Comparison of ENCODE assay signal across 1 cellular context in the genomic region with DNA sequence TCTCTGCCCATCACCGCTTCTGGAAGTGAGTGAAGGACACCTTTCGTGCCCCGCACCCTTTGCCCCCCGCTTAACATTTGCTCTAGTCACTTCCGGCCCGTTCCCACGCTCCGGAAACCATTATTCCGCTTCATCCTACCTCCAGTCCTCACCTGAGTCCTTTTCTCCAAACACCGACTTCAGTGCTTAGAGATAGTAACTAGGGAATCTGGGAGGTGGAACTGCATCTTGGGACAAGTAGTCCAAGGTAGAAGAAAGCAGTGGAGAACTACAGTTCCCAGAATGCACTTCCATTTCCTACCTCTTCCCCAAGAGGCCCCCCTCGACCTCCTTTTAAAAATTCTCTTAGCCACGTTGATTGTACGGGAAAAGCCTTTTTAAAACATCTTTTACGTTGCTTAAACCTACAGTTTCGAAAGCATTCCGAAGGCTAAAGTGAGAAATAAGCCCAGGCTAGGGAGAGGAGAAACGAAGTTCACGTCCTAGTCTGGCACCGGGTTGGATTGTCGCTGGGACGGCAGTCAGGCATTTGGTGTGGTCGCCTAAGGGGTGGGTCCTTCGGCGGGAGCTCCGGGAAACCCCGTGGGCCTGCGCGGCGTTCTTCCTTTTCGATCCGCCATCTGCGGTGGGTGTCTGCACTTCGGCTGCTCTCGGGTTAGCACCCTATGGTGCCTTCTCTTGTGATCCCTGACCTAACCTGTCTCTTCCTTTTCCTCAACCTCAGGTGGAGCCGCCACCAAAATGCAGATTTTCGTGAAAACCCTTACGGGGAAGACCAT.
A peak's percentile ranks its signal among the peaks of the same experiment; 100 is the strongest.
TF ChIP-seq lines count a peak whose summit lies in the region.

A gene (minus strand): TSS at position 210 of the 779 bp plus-strand sequence. CDS start 9,882 bp downstream, outside the sequence.
A gene (plus strand): TSS at position 605 of the 779 bp plus-strand sequence. CDS start 137 bp downstream, at position 742.

TF ChIP-seq in HepG2, 621 proteins besides CTCF, POLR2A, EP300 and RAD21 (continued from another document and continues in another):
- TF ChIP-seq MTA1 (CRISPR knock-in tag; IDR thresholded peaks at IDR 0.05; ENCODE audit: borderline replicate concordance) (no peak), ZNF607 (CRISPR knock-in tag; IDR thresholded peaks at IDR 0.05; ENCODE audit: borderline replicate concordance) (peak; percentile 59; the same call in 1 of the 2 replicates), NFKBIZ (CRISPR knock-in tag; IDR thresholded peaks at IDR 0.05) (peak; percentile 22; the same call in 1 of the 2 replicates), NFKB2 (CRISPR knock-in tag; IDR thresholded peaks at IDR 0.05; ENCODE audit: borderline replicate concordance) (peak; percentile 87), ZFP37 (CRISPR knock-in tag; IDR thresholded peaks at IDR 0.05; ENCODE audit: borderline replicate concordance) (0 out of 2 replicates have a peak, but pooled peaks have one; percentile 40), YY1 (IDR thresholded peaks at IDR 0.05; ENCODE audit: insufficient read depth, insufficient replicate concordance, low read depth, low read length) (peak; percentile 89), BRCA1 (CRISPR knock-in tag; IDR thresholded peaks at IDR 0.05) (0 out of 2 replicates have a peak, but pooled peaks have one; percentile 67), ZFP1 (CRISPR knock-in tag; IDR thresholded peaks at IDR 0.05) (peak; percentile 17; the same call in 1 of the 2 replicates), ZNF775 (CRISPR knock-in tag; IDR thresholded peaks at IDR 0.05; ENCODE audit: borderline replicate concordance) (no peak), RARA (CRISPR knock-in tag; IDR thresholded peaks at IDR 0.05) (no peak; the same call in 1 of the 2 replicates), PAWR (CRISPR knock-in tag; IDR thresholded peaks at IDR 0.05; ENCODE audit: borderline replicate concordance) (no peak), KLF12 (CRISPR knock-in tag; IDR thresholded peaks at IDR 0.05; ENCODE audit: borderline replicate concordance) (peak; percentile 71; the same call in 1 of the 2 replicates), EEA1 (CRISPR knock-in tag; IDR thresholded peaks at IDR 0.05; ENCODE audit: borderline replicate concordance) (peak; percentile 19; the same call in 1 of the 2 replicates), ZFP90 (CRISPR knock-in tag; IDR thresholded peaks at IDR 0.05; ENCODE audit: borderline replicate concordance) (peak; percentile 91; the same call in 1 of the 2 replicates), ZNF263 (CRISPR knock-in tag; IDR thresholded peaks at IDR 0.05) (peak; percentile 53; the same call in 1 of the 2 replicates), MAFF (IDR thresholded peaks at IDR 0.05; ENCODE audit: low read depth, low read length) (no peak), ZNF614 (CRISPR knock-in tag; IDR thresholded peaks at IDR 0.05; ENCODE audit: borderline replicate concordance) (0 out of 2 replicates have a peak, but pooled peaks have one; percentile 6), ZNF143 (CRISPR knock-in tag; IDR thresholded peaks at IDR 0.05) (peak; percentile 92), BORCS8-MEF2B (CRISPR knock-in tag; IDR thresholded peaks at IDR 0.05) (peak; percentile 55), ZNF383 (CRISPR knock-in tag; IDR thresholded peaks at IDR 0.05; ENCODE audit: borderline replicate concordance) (0 out of 2 replicates have a peak, but pooled peaks have one; percentile 22), KDM1A (CRISPR knock-in tag; IDR thresholded peaks at IDR 0.05) (no peak), ZFX (CRISPR knock-in tag; IDR thresholded peaks at IDR 0.05; ENCODE audit: low read depth) (peak; percentile 87), NAIF1 (CRISPR knock-in tag; IDR thresholded peaks at IDR 0.05; ENCODE audit: borderline replicate concordance) (peak; percentile 67), ZNF790 (CRISPR knock-in tag; IDR thresholded peaks at IDR 0.05; ENCODE audit: borderline replicate concordance) (0 out of 2 replicates have a peak, but pooled peaks have one; percentile 65), ZNF563 (CRISPR knock-in tag; IDR thresholded peaks at IDR 0.05) (peak; percentile 57; the same call in 1 of the 2 replicates), ZNF672 (CRISPR knock-in tag; IDR thresholded peaks at IDR 0.05) (no peak), TBX2 (CRISPR knock-in tag; IDR thresholded peaks at IDR 0.05; ENCODE audit: borderline replicate concordance) (peak; percentile 56), ZNF329 (CRISPR knock-in tag; IDR thresholded peaks at IDR 0.05; ENCODE audit: low read depth) (peak; percentile 64), NR2F2 (IDR thresholded peaks at IDR 0.05; ENCODE audit: borderline replicate concordance, low read depth) (peak; percentile 71; the same call in 1 of the 2 replicates), ZNF510 (CRISPR knock-in tag; IDR thresholded peaks at IDR 0.05; ENCODE audit: low read depth) (peak; percentile 29; the same call in 1 of the 2 replicates), SAP130 (CRISPR knock-in tag; IDR thresholded peaks at IDR 0.05; ENCODE audit: low read depth) (peak; percentile 94), SNRNP70 (IDR thresholded peaks at IDR 0.05; ENCODE audit: low read depth, low read length) (no peak), SMARCE1 (IDR thresholded peaks at IDR 0.05; ENCODE audit: borderline replicate concordance) (no peak), ZNF670 (CRISPR knock-in tag; IDR thresholded peaks at IDR 0.05; ENCODE audit: borderline replicate concordance) (peak; percentile 42; the same call in 1 of the 2 replicates), ZNF282 (IDR thresholded peaks at IDR 0.05; ENCODE audit: partially characterized antibody) (no peak), ZNF20 (CRISPR knock-in tag; IDR thresholded peaks at IDR 0.05) (0 out of 2 replicates have a peak, but pooled peaks have one; percentile 32), NR2F1 (CRISPR knock-in tag; IDR thresholded peaks at IDR 0.05) (0 out of 4 replicates have a peak, but pooled peaks of 1 of the 2 experiments have one; percentile 13)
- TF ChIP-seq, protein P1, sequence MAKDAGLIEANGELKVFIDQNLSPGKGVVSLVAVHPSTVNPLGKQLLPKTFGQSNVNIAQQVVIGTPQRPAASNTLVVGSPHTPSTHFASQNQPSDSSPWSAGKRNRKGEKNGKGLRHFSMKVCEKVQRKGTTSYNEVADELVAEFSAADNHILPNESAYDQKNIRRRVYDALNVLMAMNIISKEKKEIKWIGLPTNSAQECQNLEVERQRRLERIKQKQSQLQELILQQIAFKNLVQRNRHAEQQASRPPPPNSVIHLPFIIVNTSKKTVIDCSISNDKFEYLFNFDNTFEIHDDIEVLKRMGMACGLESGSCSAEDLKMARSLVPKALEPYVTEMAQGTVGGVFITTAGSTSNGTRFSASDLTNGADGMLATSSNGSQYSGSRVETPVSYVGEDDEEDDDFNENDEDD (CRISPR knock-in tag; IDR thresholded peaks at IDR 0.05; ENCODE audit: borderline replicate concordance) = no peak
- TF ChIP-seq, protein P2, sequence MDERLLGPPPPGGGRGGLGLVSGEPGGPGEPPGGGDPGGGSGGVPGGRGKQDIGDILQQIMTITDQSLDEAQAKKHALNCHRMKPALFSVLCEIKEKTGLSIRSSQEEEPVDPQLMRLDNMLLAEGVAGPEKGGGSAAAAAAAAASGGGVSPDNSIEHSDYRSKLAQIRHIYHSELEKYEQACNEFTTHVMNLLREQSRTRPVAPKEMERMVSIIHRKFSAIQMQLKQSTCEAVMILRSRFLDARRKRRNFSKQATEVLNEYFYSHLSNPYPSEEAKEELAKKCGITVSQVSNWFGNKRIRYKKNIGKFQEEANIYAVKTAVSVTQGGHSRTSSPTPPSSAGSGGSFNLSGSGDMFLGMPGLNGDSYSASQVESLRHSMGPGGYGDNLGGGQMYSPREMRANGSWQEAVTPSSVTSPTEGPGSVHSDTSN (CRISPR knock-in tag; IDR thresholded peaks at IDR 0.05) = no peak
- TF ChIP-seq, protein P3, sequence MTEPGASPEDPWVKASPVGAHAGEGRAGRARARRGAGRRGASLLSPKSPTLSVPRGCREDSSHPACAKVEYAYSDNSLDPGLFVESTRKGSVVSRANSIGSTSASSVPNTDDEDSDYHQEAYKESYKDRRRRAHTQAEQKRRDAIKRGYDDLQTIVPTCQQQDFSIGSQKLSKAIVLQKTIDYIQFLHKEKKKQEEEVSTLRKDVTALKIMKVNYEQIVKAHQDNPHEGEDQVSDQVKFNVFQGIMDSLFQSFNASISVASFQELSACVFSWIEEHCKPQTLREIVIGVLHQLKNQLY (CRISPR knock-in tag; IDR thresholded peaks at IDR 0.05) = no peak
- TF ChIP-seq, protein P4, sequence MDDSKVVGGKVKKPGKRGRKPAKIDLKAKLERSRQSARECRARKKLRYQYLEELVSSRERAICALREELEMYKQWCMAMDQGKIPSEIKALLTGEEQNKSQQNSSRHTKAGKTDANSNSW (CRISPR knock-in tag; IDR thresholded peaks at IDR 0.05; ENCODE audit: borderline replicate concordance) = peak; percentile 77; the same call in 1 of the 2 replicates
- TF ChIP-seq, protein P5, sequence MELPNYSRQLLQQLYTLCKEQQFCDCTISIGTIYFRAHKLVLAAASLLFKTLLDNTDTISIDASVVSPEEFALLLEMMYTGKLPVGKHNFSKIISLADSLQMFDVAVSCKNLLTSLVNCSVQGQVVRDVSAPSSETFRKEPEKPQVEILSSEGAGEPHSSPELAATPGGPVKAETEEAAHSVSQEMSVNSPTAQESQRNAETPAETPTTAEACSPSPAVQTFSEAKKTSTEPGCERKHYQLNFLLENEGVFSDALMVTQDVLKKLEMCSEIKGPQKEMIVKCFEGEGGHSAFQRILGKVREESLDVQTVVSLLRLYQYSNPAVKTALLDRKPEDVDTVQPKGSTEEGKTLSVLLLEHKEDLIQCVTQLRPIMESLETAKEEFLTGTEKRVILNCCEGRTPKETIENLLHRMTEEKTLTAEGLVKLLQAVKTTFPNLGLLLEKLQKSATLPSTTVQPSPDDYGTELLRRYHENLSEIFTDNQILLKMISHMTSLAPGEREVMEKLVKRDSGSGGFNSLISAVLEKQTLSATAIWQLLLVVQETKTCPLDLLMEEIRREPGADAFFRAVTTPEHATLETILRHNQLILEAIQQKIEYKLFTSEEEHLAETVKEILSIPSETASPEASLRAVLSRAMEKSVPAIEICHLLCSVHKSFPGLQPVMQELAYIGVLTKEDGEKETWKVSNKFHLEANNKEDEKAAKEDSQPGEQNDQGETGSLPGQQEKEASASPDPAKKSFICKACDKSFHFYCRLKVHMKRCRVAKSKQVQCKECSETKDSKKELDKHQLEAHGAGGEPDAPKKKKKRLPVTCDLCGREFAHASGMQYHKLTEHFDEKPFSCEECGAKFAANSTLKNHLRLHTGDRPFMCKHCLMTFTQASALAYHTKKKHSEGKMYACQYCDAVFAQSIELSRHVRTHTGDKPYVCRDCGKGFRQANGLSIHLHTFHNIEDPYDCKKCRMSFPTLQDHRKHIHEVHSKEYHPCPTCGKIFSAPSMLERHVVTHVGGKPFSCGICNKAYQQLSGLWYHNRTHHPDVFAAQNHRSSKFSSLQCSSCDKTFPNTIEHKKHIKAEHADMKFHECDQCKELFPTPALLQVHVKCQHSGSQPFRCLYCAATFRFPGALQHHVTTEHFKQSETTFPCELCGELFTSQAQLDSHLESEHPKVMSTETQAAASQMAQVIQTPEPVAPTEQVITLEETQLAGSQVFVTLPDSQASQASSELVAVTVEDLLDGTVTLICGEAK (IDR thresholded peaks at IDR 0.05) = peak; percentile 22; the same call in 1 of the 2 replicates
- TF ChIP-seq, protein P5 (CRISPR knock-in tag; IDR thresholded peaks at IDR 0.05) = peak; percentile 47
- TF ChIP-seq, protein P6, sequence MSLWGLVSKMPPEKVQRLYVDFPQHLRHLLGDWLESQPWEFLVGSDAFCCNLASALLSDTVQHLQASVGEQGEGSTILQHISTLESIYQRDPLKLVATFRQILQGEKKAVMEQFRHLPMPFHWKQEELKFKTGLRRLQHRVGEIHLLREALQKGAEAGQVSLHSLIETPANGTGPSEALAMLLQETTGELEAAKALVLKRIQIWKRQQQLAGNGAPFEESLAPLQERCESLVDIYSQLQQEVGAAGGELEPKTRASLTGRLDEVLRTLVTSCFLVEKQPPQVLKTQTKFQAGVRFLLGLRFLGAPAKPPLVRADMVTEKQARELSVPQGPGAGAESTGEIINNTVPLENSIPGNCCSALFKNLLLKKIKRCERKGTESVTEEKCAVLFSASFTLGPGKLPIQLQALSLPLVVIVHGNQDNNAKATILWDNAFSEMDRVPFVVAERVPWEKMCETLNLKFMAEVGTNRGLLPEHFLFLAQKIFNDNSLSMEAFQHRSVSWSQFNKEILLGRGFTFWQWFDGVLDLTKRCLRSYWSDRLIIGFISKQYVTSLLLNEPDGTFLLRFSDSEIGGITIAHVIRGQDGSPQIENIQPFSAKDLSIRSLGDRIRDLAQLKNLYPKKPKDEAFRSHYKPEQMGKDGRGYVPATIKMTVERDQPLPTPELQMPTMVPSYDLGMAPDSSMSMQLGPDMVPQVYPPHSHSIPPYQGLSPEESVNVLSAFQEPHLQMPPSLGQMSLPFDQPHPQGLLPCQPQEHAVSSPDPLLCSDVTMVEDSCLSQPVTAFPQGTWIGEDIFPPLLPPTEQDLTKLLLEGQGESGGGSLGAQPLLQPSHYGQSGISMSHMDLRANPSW (CRISPR knock-in tag; IDR thresholded peaks at IDR 0.05; ENCODE audit: borderline replicate concordance) = peak; percentile 96; the same call in 1 of the 2 replicates
